ENCODE assay signal across 29 cellular contexts in genomic region chr10:131143425-131144165, GRCh38.
"Had no signal": no experiment of that assay in that cellular context is flagged by ENCODE, and none has a peak within 500 bp of the region (broad histone marks: within the 10 kb centered on the region; RNA-seq: fewer than 3 reads in every experiment).

No MANE protein-coding gene starts in this region.

- H3K27ac ChIP-seq: ascending aorta, cardiac muscle cell, colonic mucosa, gastroesophageal sphincter, heart left ventricle, sigmoid colon, stomach, thyroid gland, VCaP had no signal

- H3K4me3 ChIP-seq: ascending aorta, cardiac muscle cell, colonic mucosa, gastroesophageal sphincter, heart left ventricle, lung, sigmoid colon, stomach, thyroid gland had no signal

- H3K27me3 Mint-ChIP-seq: activated naive CD4-positive, alpha-beta T cell treated with anti-CD3 and anti-CD28 coated beads, Interleukin-2, amount 10 ng/mL, durations not matched to agents 7 days and 5 days; activated naive CD8-positive, alpha-beta T cell treated with anti-CD3 and anti-CD28 coated beads, Interleukin-2, amount 10 ng/mL, durations not matched to agents 7 days and 5 days; stimulated activated naive B cell treated with anti-CD40 and anti-IgM and Interleukin-4, amounts not matched to agents 10 μg/mL and 1 μg/mL and 100 μg/mL, for 72 hours had no signal

- H3K4me1 ChIP-seq: ascending aorta, colonic mucosa, gastroesophageal sphincter, heart left ventricle, sigmoid colon, stomach had no signal

- H3K36me3 Mint-ChIP-seq: activated naive CD4-positive, alpha-beta T cell treated with anti-CD3 and anti-CD28 coated beads, Interleukin-2, amount 10 ng/mL, durations not matched to agents 7 days and 5 days; activated naive CD8-positive, alpha-beta T cell treated with anti-CD3 and anti-CD28 coated beads, Interleukin-2, amount 10 ng/mL, durations not matched to agents 7 days and 5 days; brain; immature natural killer cell; natural killer cell; stimulated activated naive B cell treated with anti-CD40 and anti-IgM and Interleukin-4, amounts not matched to agents 10 μg/mL and 1 μg/mL and 100 μg/mL, for 72 hours had no signal

- H3K9me3 Mint-ChIP-seq: activated T-helper 1 cell treated with anti-CD3 and anti-CD28 coated beads, Interleukin-12 subunit alpha, Interleukin-12 subunit beta, Interleukin-2, Interleukin-4 antibody, amounts not matched to agents 30 ng/mL and 10 ng/mL and 1 ng/mL, durations not matched to agents 14 hours and 24 hours and 36 hours; natural killer cell had no signal

- H3K4me3 Mint-ChIP-seq: activated naive CD4-positive, alpha-beta T cell treated with anti-CD3 and anti-CD28 coated beads, Interleukin-2, amount 10 ng/mL, durations not matched to agents 7 days and 5 days; activated naive CD8-positive, alpha-beta T cell treated with anti-CD3 and anti-CD28 coated beads, Interleukin-2, amount 10 ng/mL, durations not matched to agents 7 days and 5 days; activated T-helper 1 cell treated with anti-CD3 and anti-CD28 coated beads, Interleukin-12 subunit alpha, Interleukin-12 subunit beta, Interleukin-2, Interleukin-4 antibody, amounts not matched to agents 30 ng/mL and 10 ng/mL and 1 ng/mL, durations not matched to agents 14 hours and 24 hours and 36 hours; immature natural killer cell; natural killer cell; stimulated activated naive B cell treated with anti-CD40 and anti-IgM and Interleukin-4, amounts not matched to agents 10 μg/mL and 1 μg/mL and 100 μg/mL, for 72 hours had no signal

- ATAC-seq: gastroesophageal sphincter; heart left ventricle; natural killer cell; stimulated activated naive B cell treated with anti-CD40 and anti-IgM and Interleukin-4, amounts not matched to agents 10 μg/mL and 1 μg/mL and 100 μg/mL, for 72 hours had no signal

- H3K36me3 ChIP-seq: ascending aorta, cardiac muscle cell, colonic mucosa, gastroesophageal sphincter, heart left ventricle, sigmoid colon, stomach, thyroid gland had no signal

- FAIRE-seq: small intestine, TTC549 had no signal

- H3K27me3 ChIP-seq: ascending aorta, colonic mucosa, thyroid gland had no signal

- H3K9me3 ChIP-seq: ascending aorta, colonic mucosa, gastroesophageal sphincter, heart left ventricle, sigmoid colon, stomach, thyroid gland had no signal

- DNase-seq: activated CD4-positive, alpha-beta T cell treated with anti-CD3 and anti-CD28 coated beads for 4 hours; activated CD4-positive, alpha-beta T cell treated with anti-CD3 and anti-CD28 coated beads, Interleukin-2, amount 50 U/mL, for 4 hours; activated CD8-positive, alpha-beta memory T cell treated with anti-CD3 and anti-CD28 coated beads for 24 hours; activated gamma-delta T cell; activated naive CD4-positive, alpha-beta T cell treated with anti-CD3 and anti-CD28 coated beads, Interleukin-2, amount 10 ng/mL, durations not matched to agents 7 days and 5 days; activated naive CD8-positive, alpha-beta T cell treated with anti-CD3 and anti-CD28 coated beads, Interleukin-2, amount 10 ng/mL, durations not matched to agents 7 days and 5 days; activated T-cell treated with anti-CD3 and anti-CD28 coated beads, Interleukin-2, amount 50 U/mL, for 1 hour; cerebellar nuclear complex; colonic mucosa; effector memory CD4-positive, alpha-beta T cell; erythroblast; hypothalamus; immature natural killer cell; natural killer cell; sigmoid colon; small intestine; stimulated activated CD4-positive, alpha-beta T cell treated with anti-CD3 and anti-CD28 coated beads, Interleukin-1b, Interleukin-23, amount 100 ng/mL, for 48 hours; stimulated activated naive B cell treated with anti-CD40 and anti-IgM and Interleukin-4, amounts not matched to agents 10 μg/mL and 1 μg/mL and 100 μg/mL, for 72 hours; stomach; thyroid gland had no signal

- H3K27ac Mint-ChIP-seq: activated naive CD4-positive, alpha-beta T cell treated with anti-CD3 and anti-CD28 coated beads, Interleukin-2, amount 10 ng/mL, durations not matched to agents 7 days and 5 days; activated naive CD8-positive, alpha-beta T cell treated with anti-CD3 and anti-CD28 coated beads, Interleukin-2, amount 10 ng/mL, durations not matched to agents 7 days and 5 days; activated T-helper 1 cell treated with anti-CD3 and anti-CD28 coated beads, Interleukin-12 subunit alpha, Interleukin-12 subunit beta, Interleukin-2, Interleukin-4 antibody, amounts not matched to agents 30 ng/mL and 10 ng/mL and 1 ng/mL, durations not matched to agents 14 hours and 24 hours and 36 hours; immature natural killer cell; natural killer cell; stimulated activated naive B cell treated with anti-CD40 and anti-IgM and Interleukin-4, amounts not matched to agents 10 μg/mL and 1 μg/mL and 100 μg/mL, for 72 hours had no signal

- H3K4me1 Mint-ChIP-seq: activated naive CD4-positive, alpha-beta T cell treated with anti-CD3 and anti-CD28 coated beads, Interleukin-2, amount 10 ng/mL, durations not matched to agents 7 days and 5 days; activated naive CD8-positive, alpha-beta T cell treated with anti-CD3 and anti-CD28 coated beads, Interleukin-2, amount 10 ng/mL, durations not matched to agents 7 days and 5 days; immature natural killer cell; natural killer cell; stimulated activated naive B cell treated with anti-CD40 and anti-IgM and Interleukin-4, amounts not matched to agents 10 μg/mL and 1 μg/mL and 100 μg/mL, for 72 hours had no signal
